ENCODE assay signal across 8 cellular contexts in genomic region chr2:233700028-233700635, GRCh38. TPM values are rescaled to one million over a fixed set of nuclear protein-coding genes. Genes with fewer than 3 reads are reported as not detected.
DNase-seq lines count a peak whose midpoint lies in the region; ATAC-seq, FAIRE-seq and TF ChIP-seq lines count a peak whose summit lies in the region.
"Had no signal": no experiment of that assay in that cellular context is flagged by ENCODE, and none has a peak within 500 bp of the region (broad histone marks: within the 10 kb centered on the region; RNA-seq: fewer than 3 reads in every experiment).

No MANE protein-coding gene starts in this region.

- WGBS in pancreas, 2 donors: 4 to 11% methylated on average over 1 of the region's 1 CpG

- no peaks in the 10 kb centered on the region for H4K20me1 ChIP-seq in MM.1S (ENCODE audit: insufficient read depth, low read length)

- no peak overlapping the region for H3K27ac ChIP-seq in pancreas
- H3K27ac ChIP-seq in MM.1S (ENCODE audit: low read length): no peak overlapping the region

- H3K36me3 ChIP-seq in pancreas: no peaks in the 10 kb centered on the region
- no peaks in the 10 kb centered on the region for H3K36me3 ChIP-seq in MM.1S (replicated peaks; ENCODE audit: insufficient read depth, low read length)

- H3K27me3 ChIP-seq in pancreas (no peaks in the 10 kb centered on the region), MM.1S (replicated peaks; ENCODE audit: insufficient read depth, low read length) (no peaks in the 10 kb centered on the region)

- H3K4me2 ChIP-seq in MM.1S (ENCODE audit: low read depth, low read length): no peak overlapping the region

- H3K9me2 ChIP-seq in MM.1S (replicated peaks; ENCODE audit: insufficient read depth, low read length): no peaks in the 10 kb centered on the region

- DNase-seq in HT-29 (ENCODE audit: low spot score) (peak; percentile 75), cardiac fibroblast (ENCODE audit: low read depth in 2 of 2) (peak; percentile 61 to 97), pancreas (peak in 2 of 6 donors; percentile 34 to 42), NCI-H2227 (lab: John Stamatoyannopoulos, UW; ENCODE audit: unreplicated experiment) (no peak), MM.1S (no peak)
- DNase-seq: NCI-H526 treated with DMSO at 0.1 percent for 48 hours had no signal

- H3F3A ChIP-seq in MM.1S (ENCODE audit: insufficient read depth, low read length): no peaks in the 10 kb centered on the region

- ATAC-seq in pancreas (peak; percentile 91 to 99 (median 94)), HG03025 (IDR thresholded peaks at IDR 0.05; ENCODE audit: low FRiP score, unreplicated experiment) (no peak)

- no peak overlapping the region for H3K4me3 ChIP-seq in cardiac fibroblast (replicated peaks in 1 of 2; ENCODE audit: low read depth in 2 of 2, low read length in 2 of 2)
- H3K4me3 ChIP-seq in pancreas: no peak overlapping the region
- no peak overlapping the region for H3K4me3 ChIP-seq in MM.1S (ENCODE audit: low read length)

- H3K9me3 ChIP-seq in pancreas (no peaks in the 10 kb centered on the region), MM.1S (replicated peaks; ENCODE audit: insufficient read depth, low read length) (no peaks in the 10 kb centered on the region)

- H3K9ac ChIP-seq in MM.1S (ENCODE audit: low read length): no peak overlapping the region

- H3K79me2 ChIP-seq in MM.1S (ENCODE audit: low read length): no peaks in the 10 kb centered on the region

- no peak overlapping the region for H2AFZ ChIP-seq in MM.1S (ENCODE audit: low read length)

- FAIRE-seq in pancreas (lab: Jason Lieb, UNC): peak; percentile 47
- FAIRE-seq: GM12891 had no signal

- intact Hi-C loops in pancreas (cut with DNase I): no loop called here

- TF ChIP-seq CTCF in cardiac fibroblast (IDR thresholded peaks at IDR 0.05; ENCODE audit: low read depth, low read length) (no peak), pancreas (IDR thresholded peaks at IDR 0.05) (no peak), MM.1S (IDR thresholded peaks at IDR 0.05; ENCODE audit: low read length) (no peak)

- H3K4me1 ChIP-seq in pancreas (peaks cover 0 to 8% (median 4%) of the 10 kb centered on the region in 3 donors), MM.1S (ENCODE audit: low read length) (no peaks in the 10 kb centered on the region)

RNA-seq across cellular contexts. Expression of gene UGT1A6, which starts 7.4 kb away (rescaled TPM):
- total RNA-seq in HT-29 (2014; rRNA removed; shearing (Covaris generic)): 18.3 and 24.2 TPM in 2 replicates
- under 1 TPM in 1 of 6 donors, not detected in 5; 0.69 TPM for total RNA-seq in pancreas
- under 1 TPM in 1 of 2 donors, not detected in 1; 0.05 TPM for polyA plus RNA-seq in pancreas

RNA-seq across cellular contexts. Expression of gene UGT1A5, which starts 12.6 kb away (rescaled TPM):
- total RNA-seq in HT-29 (2014; rRNA removed; shearing (Covaris generic)): 3.1 and 3.5 TPM in 2 replicates
- not detected for total RNA-seq in pancreas
- not detected for polyA plus RNA-seq in pancreas

RNA-seq across cellular contexts. Expression of gene UGT1A4, which starts 18.4 kb away (rescaled TPM):
- total RNA-seq in HT-29 (2014; rRNA removed; shearing (Covaris generic)): 3.4 and 3.9 TPM in 2 replicates
- total RNA-seq in pancreas: under 1 TPM in 1 of 6 donors, not detected in 5; 0.19 TPM
- polyA plus RNA-seq in pancreas: not detected

RNA-seq across cellular contexts. Expression of gene UGT1A7, which starts 18.4 kb away (rescaled TPM):
- total RNA-seq in HT-29 (2014; rRNA removed; shearing (Covaris generic)): 5.0 and 8.9 TPM in 2 replicates
- not detected for total RNA-seq in pancreas
- polyA plus RNA-seq in pancreas: not detected

RNA-seq across cellular contexts. Expression of gene UGT1A9, which starts 28.4 kb away (rescaled TPM):
- 3.2 and 6.7 TPM in 2 replicates for total RNA-seq in HT-29 (2014; rRNA removed; shearing (Covaris generic))
- under 1 TPM in 1 of 6 donors, not detected in 5; 0.09 TPM for total RNA-seq in pancreas
- not detected for polyA plus RNA-seq in pancreas

Comparison
In these comparisons a context has a peak if more than half of its experiments do, and no peak if none do; other contexts are left out.
1. DNase-seq: peak in HT-29 (single experiment) and cardiac fibroblast (2 of 2); none in NCI-H2227 (single experiment) and MM.1S (single experiment).
2. RNA of gene UGT1A6, which starts 7.4 kb away (total RNA-seq): 18.3 to 24.2 TPM in HT-29; 0.69 TPM in pancreas; every median in the first group is over 10 times any median in the second.